Comparison of ENCODE assay signal across 8 cellular contexts in genomic region chr10:29658984-29659769, GRCh38. TPM values are rescaled to one million over a fixed set of nuclear protein-coding genes. Genes with fewer than 3 reads are reported as not detected.
DNase-seq lines count a peak whose midpoint lies in the region; ATAC-seq and TF ChIP-seq lines count a peak whose summit lies in the region.

No MANE protein-coding gene starts in this region.

- peaks cover 27% of the 10 kb centered on the region for H3K36me3 Mint-ChIP-seq in activated naive CD8-positive, alpha-beta T cell treated with anti-CD3 and anti-CD28 coated beads, Interleukin-2, amount 10 ng/mL, durations not matched to agents 7 days and 5 days

- ATAC-seq in GM18870 (IDR thresholded peaks at IDR 0.05; ENCODE audit: unreplicated experiment) (peak; percentile 98), HG03103 (IDR thresholded peaks at IDR 0.05; ENCODE audit: low read depth, unreplicated experiment) (peak; percentile 92), RWPE2 (ENCODE audit: low read depth) (peak; percentile 95)
- ATAC-seq in activated naive CD8-positive, alpha-beta T cell treated with anti-CD3 and anti-CD28 coated beads, Interleukin-2, amount 10 ng/mL, durations not matched to agents 7 days and 5 days (ENCODE audit: low read depth) = peak; percentile 99

- H3K9me3 ChIP-seq in A673 (ENCODE audit: low read depth, low read length, poor library complexity, severe bottlenecking) (peaks cover 8% of the 10 kb centered on the region), RWPE2 (ENCODE audit: severe bottlenecking) (no peaks in the 10 kb centered on the region)

- H3K36me3 ChIP-seq in A673 (ENCODE audit: insufficient read depth, low read length, poor library complexity, severe bottlenecking) (peaks cover 7% of the 10 kb centered on the region), RWPE2 (ENCODE audit: low read depth) (peaks cover 20% of the 10 kb centered on the region)

- H3K4me1 Mint-ChIP-seq in activated naive CD8-positive, alpha-beta T cell treated with anti-CD3 and anti-CD28 coated beads, Interleukin-2, amount 10 ng/mL, durations not matched to agents 7 days and 5 days = peaks cover 27% of the 10 kb centered on the region

- DNase-seq in A673 (ENCODE audit: low spot score) (peak; percentile 90), RWPE2 (ENCODE audit: low spot score) (peak; percentile 82), iPS-NIHi7 (ENCODE audit: extremely low spot score) (peak; percentile 64), OCI-M2 (lab: John Stamatoyannopoulos, UW; ENCODE audit: unreplicated experiment) (no peak)
- peak; percentile 31 for DNase-seq in activated naive CD8-positive, alpha-beta T cell treated with anti-CD3 and anti-CD28 coated beads, Interleukin-2, amount 10 ng/mL, durations not matched to agents 7 days and 5 days
- DNase-seq in stimulated activated CD4-positive, alpha-beta T cell treated with anti-CD3 and anti-CD28 coated beads, Interleukin-1b, Interleukin-23, amount 100 ng/mL, for 24 hours (ENCODE audit: low read depth in 4 of 4, low spot score in 1 of 4) = peak in 3 of 4 experiments; percentile 26 to 45 (median 37)

- H3K27me3 ChIP-seq in A673 (replicated peaks; ENCODE audit: insufficient read depth, low read depth, low read length, poor library complexity) (no peaks in the 10 kb centered on the region), RWPE2 (ENCODE audit: insufficient read depth, poor library complexity, severe bottlenecking) (no peaks in the 10 kb centered on the region)

- POLR2A ChIA-PET in A673 (lab: Charles Lee; ENCODE audit: low non-redundant PET) = no interaction called here
- POLR2A ChIA-PET in activated naive CD8-positive, alpha-beta T cell treated with anti-CD3 and anti-CD28 coated beads, Interleukin-2, amount 10 ng/mL, durations not matched to agents 7 days and 5 days (lab: Charles Lee) = no interaction called here

- BruUV-seq in A673 (replicated peaks; lab: Mats Ljungman, UMichigan) = no TSS peak

- H3K27me3 Mint-ChIP-seq in activated naive CD8-positive, alpha-beta T cell treated with anti-CD3 and anti-CD28 coated beads, Interleukin-2, amount 10 ng/mL, durations not matched to agents 7 days and 5 days = peaks cover 21% of the 10 kb centered on the region

- intact Hi-C loops in A673 (cut with micrococcal nuclease; ENCODE audit: unreplicated experiment) = no loop called here

- peak overlapping the region; percentile 61 for H3K27ac Mint-ChIP-seq in activated naive CD8-positive, alpha-beta T cell treated with anti-CD3 and anti-CD28 coated beads, Interleukin-2, amount 10 ng/mL, durations not matched to agents 7 days and 5 days

- peak overlapping the region; percentile 67 for H3K27ac ChIP-seq in A673 (ENCODE audit: low read depth, low read length, poor library complexity, severe bottlenecking)
- peak overlapping the region; percentile 85 for H3K27ac ChIP-seq in RWPE2 (ENCODE audit: poor library complexity, severe bottlenecking)

- CTCF ChIA-PET in A673 (lab: Charles Lee) = interaction anchor here (0.7 kb wide), 1 partner anchor 58 kb away, joined by 5 read pairs; no protein-coding TSS in a partner anchor

- H3K4me1 ChIP-seq in A673 (ENCODE audit: insufficient read depth, low read length, poor library complexity, severe bottlenecking) = peaks cover 34% of the 10 kb centered on the region
- peaks cover 26% of the 10 kb centered on the region for H3K4me1 ChIP-seq in RWPE2 (ENCODE audit: insufficient read depth, poor library complexity, severe bottlenecking)

- H3K4me3 Mint-ChIP-seq in activated naive CD8-positive, alpha-beta T cell treated with anti-CD3 and anti-CD28 coated beads, Interleukin-2, amount 10 ng/mL, durations not matched to agents 7 days and 5 days = peak overlapping the region; percentile 4

- no peak overlapping the region for H3K4me3 ChIP-seq in A673 (ENCODE audit: low read depth, low read length, poor library complexity, severe bottlenecking)
- no peak overlapping the region for H3K4me3 ChIP-seq in RWPE2 (ENCODE audit: severe bottlenecking)

- H3K9me3 Mint-ChIP-seq in activated naive CD8-positive, alpha-beta T cell treated with anti-CD3 and anti-CD28 coated beads, Interleukin-2, amount 10 ng/mL, durations not matched to agents 7 days and 5 days = peaks cover 9% of the 10 kb centered on the region

- peak; percentile 24; the same call in 1 of the 2 replicates for TF ChIP-seq CTCF in A673 (conservative IDR thresholded peaks at IDR 0.05; ENCODE audit: low read depth, low read length)
- TF ChIP-seq CTCF in RWPE2 (IDR thresholded peaks at IDR 0.05; ENCODE audit: poor library complexity, severe bottlenecking) = peak; percentile 27

RNA-seq across cellular contexts. Expression of gene SVIL, which starts 24.4 kb away (rescaled TPM):
- total RNA-seq in A673 (2021) = 28.0 and 31.9 TPM in 2 replicates
- total RNA-seq in activated naive CD8-positive, alpha-beta T cell treated with anti-CD3 and anti-CD28 coated beads, Interleukin-2, amount 10 ng/mL, durations not matched to agents 7 days and 5 days = 10 to 100 TPM in 1 of 2 experiments, 1 to 10 TPM in 1; 8.3 to 10.3 TPM
